19 cellular contexts compared by ENCODE assay signal in the genomic region with DNA sequence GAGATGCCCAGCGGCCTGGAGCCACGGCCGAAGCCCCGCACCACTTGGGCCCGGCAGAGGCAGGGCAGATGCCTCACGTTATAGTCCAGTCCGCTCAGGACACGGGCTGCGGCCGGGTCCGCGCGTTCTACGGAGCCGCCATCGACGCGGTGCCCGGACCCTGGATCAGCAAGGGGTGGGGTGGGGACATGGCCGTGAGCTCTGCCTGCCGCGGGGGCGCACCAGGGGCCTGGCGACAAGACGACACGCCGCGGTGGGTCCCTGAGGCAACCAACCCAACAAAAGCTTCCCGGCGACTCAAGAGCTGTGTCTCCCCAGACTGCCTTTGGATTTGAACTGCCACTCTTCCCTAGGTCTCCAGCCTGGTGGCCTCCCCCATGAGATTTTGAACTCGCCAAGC.
A peak's percentile ranks its signal among the peaks of the same experiment; 100 is the strongest.
DNase-seq lines count a peak whose midpoint lies in the region; ATAC-seq and TF ChIP-seq lines count a peak whose summit lies in the region.
"Had no signal": no experiment of that assay in that cellular context is flagged by ENCODE, and none has a peak within 500 bp of the region (broad histone marks: within the 10 kb centered on the region; RNA-seq: fewer than 3 reads in every experiment).

No MANE protein-coding gene starts in this region.

- H3K79me2 ChIP-seq in GM23248 (ENCODE audit: insufficient read depth), result no peaks in the 10 kb centered on the region

- no peak overlapping the region for H3K27ac Mint-ChIP-seq in activated CD4-positive, alpha-beta memory T cell treated with anti-CD3 and anti-CD28 coated beads, Interleukin-2, amount 10 ng/mL, durations not matched to agents 7 days and 5 days
- H3K27ac Mint-ChIP-seq: CD4-positive, alpha-beta T cell had no signal

- no peaks in the 10 kb centered on the region for H3K4me1 Mint-ChIP-seq in activated CD4-positive, alpha-beta memory T cell treated with anti-CD3 and anti-CD28 coated beads, Interleukin-2, amount 10 ng/mL, durations not matched to agents 7 days and 5 days
- H3K4me1 Mint-ChIP-seq in activated T-cell treated with anti-CD3 and anti-CD28 coated beads, Interleukin-2, amount 50 U/mL, for 4 hours (ENCODE audit: low read depth), result no peaks in the 10 kb centered on the region

- H3K4me1 ChIP-seq in neuronal stem cell (ENCODE audit: control insufficient read depth in 2 of 2, insufficient read depth in 1 of 2, low read depth in 1 of 2, low read length in 2 of 2), result no peaks in the 10 kb centered on the region
- no peaks in the 10 kb centered on the region for H3K4me1 ChIP-seq in upper lobe of right lung
- no peaks in the 10 kb centered on the region for H3K4me1 ChIP-seq in GM23248 (ENCODE audit: insufficient read depth)
- H3K4me1 ChIP-seq: A549, Caco-2 had no signal

- no peaks in the 10 kb centered on the region for H3K27me3 ChIP-seq in neuronal stem cell (ENCODE audit: control insufficient read depth in 3 of 3, insufficient read depth in 3 of 3, low read depth in 1 of 3, low read length in 3 of 3)
- no peaks in the 10 kb centered on the region for H3K27me3 ChIP-seq in upper lobe of right lung
- no peaks in the 10 kb centered on the region for H3K27me3 ChIP-seq in GM23248 (replicated peaks; ENCODE audit: insufficient read depth)

- no peak overlapping the region for H3K23ac ChIP-seq in neuronal stem cell (ENCODE audit: low read depth, low read length, poor library complexity)

- H2AFZ ChIP-seq in neuronal stem cell (ENCODE audit: low read length) (no peak overlapping the region), GM23248 (no peak overlapping the region)

- no peak overlapping the region for H2AK5ac ChIP-seq in neuronal stem cell (ENCODE audit: low read depth, low read length)

- no peaks in the 10 kb centered on the region for H3K9me2 ChIP-seq in GM23248 (ENCODE audit: insufficient read depth)

- intact Hi-C loops in upper lobe of right lung (cut with DNase I), result no loop called here

- no peak overlapping the region for H3K4me2 ChIP-seq in neuronal stem cell (ENCODE audit: insufficient read depth, low read length, poor library complexity, severe bottlenecking)
- H3K4me2 ChIP-seq in GM23248 (ENCODE audit: unreplicated experiment), result no peak overlapping the region
- H3K4me2 ChIP-seq: A549 had no signal

- no peak overlapping the region for H2BK15ac ChIP-seq in neuronal stem cell (ENCODE audit: low read length)

- H3K14ac ChIP-seq in neuronal stem cell (ENCODE audit: low read length), result no peak overlapping the region

- no peaks in the 10 kb centered on the region for H3F3A ChIP-seq in GM23248 (ENCODE audit: insufficient read depth)

- no peak overlapping the region for H3K4me3 ChIP-seq in neuronal stem cell (ENCODE audit: low read length in 2 of 2)
- no peak overlapping the region for H3K4me3 ChIP-seq in upper lobe of right lung
- no peak overlapping the region for H3K4me3 ChIP-seq in GM23248
- H3K4me3 ChIP-seq: A549 had no signal

- no peak overlapping the region for H2BK12ac ChIP-seq in neuronal stem cell (ENCODE audit: low read length)

- H3K9me3 ChIP-seq in neuronal stem cell (replicated peaks in 1 of 2; ENCODE audit: control insufficient read depth in 2 of 2, insufficient read depth in 1 of 2, low read depth in 1 of 2, low read length in 2 of 2) (no peaks in the 10 kb centered on the region), upper lobe of right lung (no peaks in the 10 kb centered on the region), GM23248 (ENCODE audit: low read depth) (no peaks in the 10 kb centered on the region)
- H3K9me3 ChIP-seq: A549, Caco-2 had no signal

- no peak overlapping the region for H3K27ac ChIP-seq in neuronal stem cell (replicated peaks; ENCODE audit: low read length)
- no peak overlapping the region for H3K27ac ChIP-seq in upper lobe of right lung
- H3K27ac ChIP-seq in GM23248, result no peak overlapping the region
- H3K27ac ChIP-seq: 22Rv1, A549, C4-2B had no signal

- H2BK5ac ChIP-seq in neuronal stem cell (ENCODE audit: low read length), result no peak overlapping the region

- peak; percentile 35 for ATAC-seq in upper lobe of right lung
- ATAC-seq in activated T-cell treated with anti-CD3 and anti-CD28 coated beads, Interleukin-2, amount 50 U/mL, for 4 hours, result no peak
- ATAC-seq: A549 had no signal

- H3K9ac ChIP-seq in neuronal stem cell (ENCODE audit: low read depth, low read length, poor library complexity), result no peak overlapping the region
- no peak overlapping the region for H3K9ac ChIP-seq in GM23248

- DNase-seq in activated gamma-delta T cell (lab: John Stamatoyannopoulos, UW), result peak; percentile 11
- DNase-seq in activated gamma-delta T cell treated with Interleukin-2 at 50 U/mL for 16 hours, result no peak
- DNase-seq in neuronal stem cell (ENCODE audit: low spot score), result no peak
- DNase-seq in upper lobe of right lung, result no peak
- no peak for DNase-seq in activated CD4-positive, alpha-beta memory T cell treated with anti-CD3 and anti-CD28 coated beads, Interleukin-2, amount 10 ng/mL, durations not matched to agents 7 days and 5 days
- DNase-seq in activated T-cell treated with anti-CD3 and anti-CD28 coated beads, Interleukin-2, amount 50 U/mL, for 4 hours, result no peak
- DNase-seq in GM23248, result no peak
- DNase-seq: AML-193; Caco-2; CD4-positive, alpha-beta T cell; DMS153; DMS79; GDM1; GOT3; H9; IMR-90 had no signal

- CTCF ChIA-PET in activated CD4-positive, alpha-beta memory T cell treated with anti-CD3 and anti-CD28 coated beads, Interleukin-2, amount 10 ng/mL, durations not matched to agents 7 days and 5 days (lab: Charles Lee), result no interaction called here

- H3K18ac ChIP-seq in neuronal stem cell (ENCODE audit: low read length), result peak overlapping the region; percentile 71

- no peaks in the 10 kb centered on the region for H4K20me1 ChIP-seq in GM23248 (ENCODE audit: insufficient read depth)

- H3K27me3 Mint-ChIP-seq in activated CD4-positive, alpha-beta memory T cell treated with anti-CD3 and anti-CD28 coated beads, Interleukin-2, amount 10 ng/mL, durations not matched to agents 7 days and 5 days, result no peaks in the 10 kb centered on the region
- no peaks in the 10 kb centered on the region for H3K27me3 Mint-ChIP-seq in activated T-cell treated with anti-CD3 and anti-CD28 coated beads, Interleukin-2, amount 50 U/mL, for 4 hours (ENCODE audit: low read depth)
- H3K27me3 Mint-ChIP-seq: CD4-positive, alpha-beta T cell had no signal

- H3K4me3 Mint-ChIP-seq in activated CD4-positive, alpha-beta memory T cell treated with anti-CD3 and anti-CD28 coated beads, Interleukin-2, amount 10 ng/mL, durations not matched to agents 7 days and 5 days, result no peak overlapping the region
- H3K4me3 Mint-ChIP-seq in activated T-cell treated with anti-CD3 and anti-CD28 coated beads, Interleukin-2, amount 50 U/mL, for 4 hours, result no peak overlapping the region
- H3K4me3 Mint-ChIP-seq: CD4-positive, alpha-beta T cell; H9 had no signal

- H3K36me3 ChIP-seq in neuronal stem cell (replicated peaks in 1 of 2; ENCODE audit: control insufficient read depth in 2 of 2, insufficient read depth in 2 of 2, low read length in 2 of 2) (no peaks in the 10 kb centered on the region), upper lobe of right lung (no peaks in the 10 kb centered on the region), GM23248 (ENCODE audit: low read depth) (no peaks in the 10 kb centered on the region)

- in situ Hi-C loops in GM23248 (cut with MboI), result no loop called here

- POLR2A ChIA-PET in activated CD4-positive, alpha-beta memory T cell treated with anti-CD3 and anti-CD28 coated beads, Interleukin-2, amount 10 ng/mL, durations not matched to agents 7 days and 5 days (lab: Charles Lee), result no interaction called here

- H3K9me3 Mint-ChIP-seq in activated CD4-positive, alpha-beta memory T cell treated with anti-CD3 and anti-CD28 coated beads, Interleukin-2, amount 10 ng/mL, durations not matched to agents 7 days and 5 days, result no peaks in the 10 kb centered on the region
- H3K9me3 Mint-ChIP-seq in activated T-cell treated with anti-CD3 and anti-CD28 coated beads, Interleukin-2, amount 50 U/mL, for 4 hours, result peaks cover 3% of the 10 kb centered on the region
- H3K9me3 Mint-ChIP-seq: CD4-positive, alpha-beta T cell; H9 had no signal

- H3K79me1 ChIP-seq in neuronal stem cell (ENCODE audit: low read depth, low read length), result no peaks in the 10 kb centered on the region

- no peak overlapping the region for H2BK120ac ChIP-seq in neuronal stem cell (ENCODE audit: low read depth, low read length)

- no CpG with 5 or more reads among the region's 31 CpGs for WGBS in neuronal stem cell (ENCODE audit: extremely low coverage in 2 of 2, insufficient read length in 2 of 2, insufficient replicate concordance in 1 of 2), 2 donors
- 97% methylated on average over 20 to 31 of the region's 31 CpGs for WGBS in GM23248 (ENCODE audit: low coverage in 1 of 2, low lambda C conversion rate in 2 of 2, missing lambda C conversion rate in 2 of 2), 2 experiments

- H4K8ac ChIP-seq in neuronal stem cell (ENCODE audit: low read depth, low read length), result no peak overlapping the region

- H3K4ac ChIP-seq in neuronal stem cell (ENCODE audit: low read length), result no peak overlapping the region

- no peaks in the 10 kb centered on the region for H3K36me3 Mint-ChIP-seq in activated CD4-positive, alpha-beta memory T cell treated with anti-CD3 and anti-CD28 coated beads, Interleukin-2, amount 10 ng/mL, durations not matched to agents 7 days and 5 days (ENCODE audit: low read depth)
- H3K36me3 Mint-ChIP-seq in activated T-cell treated with anti-CD3 and anti-CD28 coated beads, Interleukin-2, amount 50 U/mL, for 4 hours (ENCODE audit: insufficient read depth), result no peaks in the 10 kb centered on the region

- H4K91ac ChIP-seq in neuronal stem cell (ENCODE audit: low read depth, low read length, poor library complexity), result no peak overlapping the region

- TF ChIP-seq CTCF in upper lobe of right lung (IDR thresholded peaks at IDR 0.05), result no peak
